Comparison of ENCODE assay signal across 18 cellular contexts in genomic region chr2:105721991-105722511, GRCh38.
"Had no signal": no experiment of that assay in that cellular context is flagged by ENCODE, and none has a peak within 500 bp of the region (broad histone marks: within the 10 kb centered on the region; RNA-seq: fewer than 3 reads in every experiment).

No MANE protein-coding gene starts in this region.

- H3K4me1 Mint-ChIP-seq: stimulated activated memory B cell treated with anti-CD40 and anti-IgM and Interleukin-4, amounts not matched to agents 10 μg/mL and 1 μg/mL and 100 μg/mL, for 72 hours had no signal

- H3K27ac Mint-ChIP-seq: stimulated activated memory B cell treated with anti-CD40 and anti-IgM and Interleukin-4, amounts not matched to agents 10 μg/mL and 1 μg/mL and 100 μg/mL, for 72 hours; T-cell had no signal

- H3K4me3 Mint-ChIP-seq: stimulated activated memory B cell treated with anti-CD40 and anti-IgM and Interleukin-4, amounts not matched to agents 10 μg/mL and 1 μg/mL and 100 μg/mL, for 72 hours; T-cell had no signal

- DNase-seq: activated CD8-positive, alpha-beta memory T cell treated with anti-CD3 and anti-CD28 coated beads for 24 hours; activated effector memory CD4-positive, alpha-beta T cell treated with anti-CD3 and anti-CD28 coated beads, Interleukin-2, amount 50 U/mL, for 16 hours; activated naive CD4-positive, alpha-beta T cell treated with anti-CD3 and anti-CD28 coated beads, Interleukin-2, amount 50 U/mL, for 16 hours; cerebellar nuclear complex; effector CD4-positive, alpha-beta T cell; gastrocnemius medialis; heart right ventricle; left lung; midbrain; occipital lobe; posterior cingulate gyrus; sigmoid colon; SK-N-SH; stimulated activated CD4-positive, alpha-beta T cell treated with anti-CD3 and anti-CD28 coated beads, Interleukin-4, amount 100 ng/mL, for 24 hours; T-cell; T-helper 9 cell; tibial artery had no signal

- ATAC-seq: gastrocnemius medialis, heart right ventricle, left lung, T-cell had no signal
